ENCODE assay signal across 8 cellular contexts in genomic region chr19:13621413-13621812, GRCh38.
DNase-seq lines count a peak whose midpoint lies in the region; ATAC-seq, FAIRE-seq and TF ChIP-seq lines count a peak whose summit lies in the region.

No MANE protein-coding gene starts in this region.

- SMC1A ChIA-PET in GM12878 (lab: Charles Lee; ENCODE audit: uncharacterized antibody, unreplicated experiment) = no interaction called here

- no peak for FAIRE-seq in GM12878 (lab: Jason Lieb, UNC)

- peak; percentile 77 for DNase-seq in ELF-1 (ENCODE audit: low read depth, low spot score)
- peak; percentile 65 for DNase-seq in NCI-H69 (lab: John Stamatoyannopoulos, UW)
- DNase-seq in GM12878 (ENCODE audit: low read depth, low spot score) = no peak
- peak; percentile 22 for DNase-seq in sciatic nerve (ENCODE audit: low spot score)
- no peak for DNase-seq in HuH-7.5 (ENCODE audit: low spot score)
- DNase-seq in tibial nerve (ENCODE audit: low spot score in 2 of 2) = no peak
- no peak for DNase-seq in NOMO-1 treated with dmso at 0.1 percent for 144 hours (lab: John Stamatoyannopoulos, UW; ENCODE audit: unreplicated experiment)
- no peak for DNase-seq in NCI-H1048 (lab: John Stamatoyannopoulos, UW)

- TF ChIP-seq EP300 in GM12878 (IDR thresholded peaks at IDR 0.05; ENCODE audit: borderline replicate concordance in 1 of 2, control insufficient read depth in 1 of 2, low read depth in 2 of 2, low read length in 2 of 2) = no peak
- no peak for TF ChIP-seq EP300 in tibial nerve (IDR thresholded peaks at IDR 0.05)

- ATAC-seq in GM12878 = peak; percentile 35; the same call in 2 of the 3 replicates
- ATAC-seq in sciatic nerve = no peak

- WGBS in GM12878 (ENCODE audit: insufficient coverage, insufficient replicate concordance, low lambda C conversion rate, missing lambda C conversion rate) = 15% methylated on average over 6 of the region's 6 CpGs
- WGBS in tibial nerve, 2 donors = 57 to 65% methylated on average over 6 of the region's 6 CpGs

- H3K36me3 ChIP-seq in GM12878 (ENCODE audit: control insufficient read depth in 2 of 2, insufficient read depth in 2 of 2, low read length in 1 of 2) (no peaks in the 10 kb centered on the region), tibial nerve (no peaks in the 10 kb centered on the region)

- H3K4me3 ChIP-seq in GM12878 = no peak overlapping the region
- H3K4me3 ChIP-seq in tibial nerve = no peak overlapping the region

- in situ Hi-C loops in GM12878 (cut with MboI) = no loop called here

- no peak overlapping the region for H3K9ac ChIP-seq in GM12878 (ENCODE audit: control insufficient read depth, insufficient read depth, low read length)

- no peaks in the 10 kb centered on the region for H4K20me1 ChIP-seq in GM12878 (ENCODE audit: control insufficient read depth, insufficient read depth)

- no peaks in the 10 kb centered on the region for H3K9me3 ChIP-seq in GM12878 (replicated peaks; ENCODE audit: control insufficient read depth, insufficient read depth, low read length)
- H3K9me3 ChIP-seq in tibial nerve = no peaks in the 10 kb centered on the region

- H3K4me1 ChIP-seq in GM12878 (ENCODE audit: control insufficient read depth, insufficient read depth, low read length) = no peaks in the 10 kb centered on the region
- no peaks in the 10 kb centered on the region for H3K4me1 ChIP-seq in tibial nerve

- TF ChIP-seq POLR2A in GM12878 (IDR thresholded peaks at IDR 0.05; ENCODE audit: low read depth, low read length) (no peak), tibial nerve (IDR thresholded peaks at IDR 0.05) (no peak)

- H3K79me2 ChIP-seq in GM12878 (ENCODE audit: control insufficient read depth, insufficient read depth, low read length) = no peaks in the 10 kb centered on the region

- intact Hi-C loops in GM12878 (cut with micrococcal nuclease; ENCODE audit: unreplicated experiment) = no loop called here
- intact Hi-C loops in sciatic nerve (cut with DNase I) = no loop called here

- TF ChIP-seq RAD21 in GM12878 (IDR thresholded peaks at IDR 0.05; ENCODE audit: insufficient read depth, low read depth, low read length) = no peak

- CTCF ChIA-PET in GM12878 (lab: Yijun Ruan, JAX) = interaction anchor here (1.5 kb wide), 1 partner anchor 100 kb away, joined by 3 read pairs; no protein-coding TSS in a partner anchor

- BruUV-seq in GM12878 (replicated peaks; lab: Mats Ljungman, UMichigan) = no TSS peak

- POLR2A ChIA-PET in GM12878 (lab: Charles Lee) = no interaction called here

- no peak overlapping the region for H2AFZ ChIP-seq in GM12878 (ENCODE audit: control insufficient read depth, low read depth, low read length)

- no peak overlapping the region for H3K4me2 ChIP-seq in GM12878 (ENCODE audit: control insufficient read depth, insufficient read depth)

- RAD21 ChIA-PET in GM12878 (lab: Charles Lee; ENCODE audit: unreplicated experiment) = no interaction called here

- peak in 1 of 3 experiments; percentile 22; a peak in 1 of 6 replicates for TF ChIP-seq CTCF in GM12878 (IDR thresholded peaks at IDR 0.05 in 2 of 3, conservative IDR thresholded peaks at IDR 0.05 in 1 of 3; ENCODE audit: control insufficient read depth in 2 of 3, extremely low read depth in 1 of 3, insufficient read depth in 1 of 3, low read depth in 3 of 3, low read length in 3 of 3)
- TF ChIP-seq CTCF in tibial nerve (IDR thresholded peaks at IDR 0.05) = no peak

- H3K27me3 ChIP-seq in GM12878 (replicated peaks in 1 of 2; ENCODE audit: control insufficient read depth in 2 of 2, insufficient read depth in 2 of 2, low read length in 1 of 2) (peaks cover 2 to 3% of the 10 kb centered on the region in 2 experiments), tibial nerve (peaks cover 0 to 64% of the 10 kb centered on the region in 2 donors)

- H3K27ac ChIP-seq in GM12878 (ENCODE audit: control insufficient read depth, insufficient read depth) (no peak overlapping the region), tibial nerve (no peak overlapping the region)

TF ChIP-seq in GM12878, 131 proteins besides CTCF, POLR2A, EP300 and RAD21:
- TF ChIP-seq SMARCA5 (IDR thresholded peaks at IDR 0.05) (no peak), USF2 (IDR thresholded peaks at IDR 0.05; ENCODE audit: borderline replicate concordance, low read depth, low read length) (no peak), RELA (IDR thresholded peaks at IDR 0.05; ENCODE audit: borderline replicate concordance, partially characterized antibody) (no peak), KLF5 (IDR thresholded peaks at IDR 0.05; ENCODE audit: partially characterized antibody) (no peak), PKNOX1 (IDR thresholded peaks at IDR 0.05) (no peak), CBX5 (IDR thresholded peaks at IDR 0.05; ENCODE audit: low read depth) (no peak), CREM (IDR thresholded peaks at IDR 0.05; ENCODE audit: low read depth) (no peak), JUND (IDR thresholded peaks at IDR 0.05; ENCODE audit: low read depth, low read length) (no peak), MEF2B (IDR thresholded peaks at IDR 0.05; ENCODE audit: partially characterized antibody, poor library complexity, severe bottlenecking) (no peak), STAT1 (conservative IDR thresholded peaks at IDR 0.05) (no peak), SPI1 (IDR thresholded peaks at IDR 0.05; ENCODE audit: borderline replicate concordance, insufficient read depth, low read depth, low read length) (no peak), PBX3 (IDR thresholded peaks at IDR 0.05; ENCODE audit: insufficient replicate concordance, low read depth, low read length) (no peak), RB1 (IDR thresholded peaks at IDR 0.05; ENCODE audit: borderline replicate concordance) (no peak), SREBF2 (IDR thresholded peaks at IDR 0.05; ENCODE audit: low read length) (no peak), PRDM15 (CRISPR knock-in tag; IDR thresholded peaks at IDR 0.05) (no peak), RAD51 (IDR thresholded peaks at IDR 0.05) (no peak)
TF ChIP-seq in GM12878: peak in this region for 0.

Comparison
In these comparisons a context has a peak if more than half of its experiments do, and no peak if none do; other contexts are left out.
1. DNase-seq: peak in ELF-1 (single experiment), NCI-H69 (single experiment) and sciatic nerve (single experiment); none in GM12878 (single experiment), HuH-7.5 (single experiment), tibial nerve (0 of 2), NOMO-1 treated with dmso at 0.1 percent for 144 hours (single experiment) and NCI-H1048 (single experiment).